In the genomic region with DNA sequence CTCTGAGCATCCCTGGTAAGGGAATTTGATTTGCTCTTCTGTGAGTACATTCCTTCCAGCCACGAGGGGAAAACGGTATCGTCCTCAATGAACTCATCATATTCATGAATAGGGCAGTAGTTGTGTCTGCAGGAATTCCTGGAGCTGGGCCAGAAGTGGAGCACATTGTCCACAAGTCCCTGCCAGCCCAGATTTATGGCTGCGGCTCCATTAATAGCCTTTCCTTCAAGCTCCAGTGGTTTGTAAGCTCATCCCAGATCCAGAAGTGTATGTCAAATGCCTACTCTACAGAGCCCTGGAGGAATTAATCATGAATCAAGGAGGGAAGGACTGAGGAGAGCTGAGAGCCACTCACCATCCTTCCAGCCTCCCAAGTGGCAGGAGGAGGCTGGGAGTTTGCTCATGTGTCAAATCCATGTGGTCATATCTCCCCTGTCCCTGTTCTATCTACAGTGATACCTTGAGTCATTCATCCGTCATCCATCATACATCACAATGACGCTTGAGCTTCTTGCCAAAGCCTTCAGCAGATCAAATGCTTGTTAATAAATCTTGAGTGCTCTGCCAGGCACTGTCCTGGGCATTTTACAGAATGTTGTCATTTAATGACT, we compare ENCODE assay signal across 11 cellular contexts.
DNase-seq lines count a peak whose midpoint lies in the region; ATAC-seq and TF ChIP-seq lines count a peak whose summit lies in the region.
"Had no signal": no experiment of that assay in that cellular context is flagged by ENCODE, and none has a peak within 500 bp of the region (broad histone marks: within the 10 kb centered on the region; RNA-seq: fewer than 3 reads in every experiment).

No MANE protein-coding gene starts in this region.

- peaks cover 2% of the 10 kb centered on the region for H3K4me1 Mint-ChIP-seq in activated CD4-positive, alpha-beta memory T cell treated with anti-CD3 and anti-CD28 coated beads for 36 hours (ENCODE audit: low read depth)

- no peaks in the 10 kb centered on the region for H3K9me3 Mint-ChIP-seq in activated CD4-positive, alpha-beta memory T cell treated with anti-CD3 and anti-CD28 coated beads for 36 hours
- H3K9me3 Mint-ChIP-seq: activated naive CD4-positive, alpha-beta T cell treated with anti-CD3 and anti-CD28 coated beads, Interleukin-2, amount 10 ng/mL, durations not matched to agents 7 days and 5 days; naive thymus-derived CD4-positive, alpha-beta T cell had no signal

- in situ Hi-C loops in GM13976 (cut with MboI; ENCODE audit: low sequenced_read_pairs, unreplicated experiment), result loop anchor here (25.0 kb wide), 1 partner anchor 293 kb away; no protein-coding TSS in a partner anchor

- H3K36me3 Mint-ChIP-seq in activated CD4-positive, alpha-beta memory T cell treated with anti-CD3 and anti-CD28 coated beads for 36 hours, result no peaks in the 10 kb centered on the region
- H3K36me3 Mint-ChIP-seq: activated naive CD4-positive, alpha-beta T cell treated with anti-CD3 and anti-CD28 coated beads, Interleukin-2, amount 10 ng/mL, durations not matched to agents 7 days and 5 days; naive thymus-derived CD4-positive, alpha-beta T cell had no signal

- no peak for ATAC-seq in GM21390 (IDR thresholded peaks at IDR 0.05; ENCODE audit: unreplicated experiment)
- ATAC-seq in lower lobe of right lung, result no peak
- ATAC-seq: naive thymus-derived CD4-positive, alpha-beta T cell had no signal

- H3K27ac Mint-ChIP-seq in activated CD4-positive, alpha-beta memory T cell treated with anti-CD3 and anti-CD28 coated beads for 36 hours, result no peak overlapping the region
- H3K27ac Mint-ChIP-seq: activated naive CD4-positive, alpha-beta T cell treated with anti-CD3 and anti-CD28 coated beads, Interleukin-2, amount 10 ng/mL, durations not matched to agents 7 days and 5 days; naive thymus-derived CD4-positive, alpha-beta T cell had no signal

- POLR2A ChIA-PET in activated CD4-positive, alpha-beta memory T cell treated with anti-CD3 and anti-CD28 coated beads for 36 hours (lab: Charles Lee), result no interaction called here

- H3K27me3 Mint-ChIP-seq in activated CD4-positive, alpha-beta memory T cell treated with anti-CD3 and anti-CD28 coated beads for 36 hours, result peaks cover 1% of the 10 kb centered on the region

- H3K4me3 Mint-ChIP-seq in activated CD4-positive, alpha-beta memory T cell treated with anti-CD3 and anti-CD28 coated beads for 36 hours, result no peak overlapping the region
- H3K4me3 Mint-ChIP-seq: activated naive CD4-positive, alpha-beta T cell treated with anti-CD3 and anti-CD28 coated beads, Interleukin-2, amount 10 ng/mL, durations not matched to agents 7 days and 5 days; naive thymus-derived CD4-positive, alpha-beta T cell had no signal

- no peaks in the 10 kb centered on the region for H3K27me3 ChIP-seq in lower lobe of right lung (ENCODE audit: low read depth)
- H3K27me3 ChIP-seq: vagina had no signal

- TF ChIP-seq CTCF in lower lobe of right lung (IDR thresholded peaks at IDR 0.05) (no peak), GM13976 (IDR thresholded peaks at IDR 0.05; ENCODE audit: borderline replicate concordance, control extremely low read depth, extremely low read depth, insufficient read depth, missing control alignments) (no peak)

- DNase-seq in HK-2 (ENCODE audit: unreplicated experiment), result peak; percentile 92
- DNase-seq in NCI-H524 (lab: John Stamatoyannopoulos, UW), result peak; percentile 28 to 30
- DNase-seq in cerebellum (ENCODE audit: low spot score), result peak; percentile 66
- DNase-seq in renal cortical epithelial cell (ENCODE audit: low read depth), result peak; percentile 97
- no peak for DNase-seq in activated CD4-positive, alpha-beta memory T cell treated with anti-CD3 and anti-CD28 coated beads for 36 hours
- DNase-seq in lower lobe of right lung, result no peak
- no peak for DNase-seq in GM13976 (ENCODE audit: low spot score)
- DNase-seq: activated naive CD4-positive, alpha-beta T cell treated with anti-CD3 and anti-CD28 coated beads, Interleukin-2, amount 10 ng/mL, durations not matched to agents 7 days and 5 days; naive thymus-derived CD4-positive, alpha-beta T cell had no signal

- CTCF ChIA-PET in activated CD4-positive, alpha-beta memory T cell treated with anti-CD3 and anti-CD28 coated beads for 36 hours (lab: Charles Lee), result interaction anchor here (0.8 to 2.4 kb wide), 4 partner anchors 72 to 291 kb away, joined by 3 to 8 read pairs (median 4); a partner anchor contains a TSS

- no peak overlapping the region for H3K27ac ChIP-seq in lower lobe of right lung
- H3K27ac ChIP-seq: vagina had no signal

- H3K36me3 ChIP-seq in lower lobe of right lung, result no peaks in the 10 kb centered on the region
- H3K36me3 ChIP-seq: vagina had no signal

- no peak overlapping the region for H3K4me3 ChIP-seq in lower lobe of right lung
- H3K4me3 ChIP-seq: vagina had no signal

- H3K9me3 ChIP-seq in lower lobe of right lung, result no peaks in the 10 kb centered on the region
- H3K9me3 ChIP-seq: vagina had no signal

- H3K4me1 ChIP-seq in lower lobe of right lung, result peaks cover 10% of the 10 kb centered on the region
- H3K4me1 ChIP-seq: vagina had no signal

- intact Hi-C loops in activated CD4-positive, alpha-beta memory T cell treated with anti-CD3 and anti-CD28 coated beads for 36 hours (cut with micrococcal nuclease), result no loop called here
- intact Hi-C loops in lower lobe of right lung (cut with DNase I), result no loop called here

Comparison
In these comparisons a context has a peak if more than half of its experiments do, and no peak if none do; other contexts are left out.
1. DNase-seq: peak in HK-2 (single experiment), NCI-H524 (2 of 2), cerebellum (single experiment) and renal cortical epithelial cell (single experiment); none in activated CD4-positive, alpha-beta memory T cell treated with anti-CD3 and anti-CD28 coated beads for 36 hours (single experiment), lower lobe of right lung (single experiment) and GM13976 (single experiment).